1 cellular context compared by ENCODE assay signal in the genomic region with DNA sequence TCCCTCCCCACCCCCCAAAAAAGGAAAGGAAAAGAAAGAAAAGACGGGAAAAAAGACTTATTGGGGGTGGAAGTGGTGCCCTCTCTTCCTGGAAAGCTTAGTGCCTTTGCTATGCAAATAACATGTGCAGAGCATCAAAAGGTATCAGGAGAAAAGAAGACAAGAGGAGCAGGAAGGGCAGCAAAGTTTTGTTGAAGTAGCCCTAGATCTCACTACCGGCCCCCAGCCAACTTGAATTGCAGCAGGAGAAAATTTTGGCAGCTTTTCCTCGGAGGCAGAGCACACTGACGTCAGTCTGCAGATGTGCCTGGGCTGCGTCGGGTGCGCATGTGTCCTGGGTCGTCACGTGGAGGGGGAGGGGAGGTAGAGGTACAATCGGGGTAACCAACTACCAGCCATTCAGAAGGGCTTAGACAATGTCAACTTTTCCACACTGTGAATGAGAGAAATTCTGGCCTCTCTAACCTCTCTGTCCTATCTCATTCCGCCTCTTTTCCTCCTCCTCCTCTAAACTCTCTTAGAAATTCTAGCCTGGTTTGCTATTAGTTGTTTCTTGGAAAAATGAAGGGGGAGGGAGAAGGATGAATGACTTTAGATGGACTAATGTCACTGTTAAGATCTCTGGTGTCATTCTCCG.
TF ChIP-seq lines count a peak whose summit lies in the region.

A gene with protein sequence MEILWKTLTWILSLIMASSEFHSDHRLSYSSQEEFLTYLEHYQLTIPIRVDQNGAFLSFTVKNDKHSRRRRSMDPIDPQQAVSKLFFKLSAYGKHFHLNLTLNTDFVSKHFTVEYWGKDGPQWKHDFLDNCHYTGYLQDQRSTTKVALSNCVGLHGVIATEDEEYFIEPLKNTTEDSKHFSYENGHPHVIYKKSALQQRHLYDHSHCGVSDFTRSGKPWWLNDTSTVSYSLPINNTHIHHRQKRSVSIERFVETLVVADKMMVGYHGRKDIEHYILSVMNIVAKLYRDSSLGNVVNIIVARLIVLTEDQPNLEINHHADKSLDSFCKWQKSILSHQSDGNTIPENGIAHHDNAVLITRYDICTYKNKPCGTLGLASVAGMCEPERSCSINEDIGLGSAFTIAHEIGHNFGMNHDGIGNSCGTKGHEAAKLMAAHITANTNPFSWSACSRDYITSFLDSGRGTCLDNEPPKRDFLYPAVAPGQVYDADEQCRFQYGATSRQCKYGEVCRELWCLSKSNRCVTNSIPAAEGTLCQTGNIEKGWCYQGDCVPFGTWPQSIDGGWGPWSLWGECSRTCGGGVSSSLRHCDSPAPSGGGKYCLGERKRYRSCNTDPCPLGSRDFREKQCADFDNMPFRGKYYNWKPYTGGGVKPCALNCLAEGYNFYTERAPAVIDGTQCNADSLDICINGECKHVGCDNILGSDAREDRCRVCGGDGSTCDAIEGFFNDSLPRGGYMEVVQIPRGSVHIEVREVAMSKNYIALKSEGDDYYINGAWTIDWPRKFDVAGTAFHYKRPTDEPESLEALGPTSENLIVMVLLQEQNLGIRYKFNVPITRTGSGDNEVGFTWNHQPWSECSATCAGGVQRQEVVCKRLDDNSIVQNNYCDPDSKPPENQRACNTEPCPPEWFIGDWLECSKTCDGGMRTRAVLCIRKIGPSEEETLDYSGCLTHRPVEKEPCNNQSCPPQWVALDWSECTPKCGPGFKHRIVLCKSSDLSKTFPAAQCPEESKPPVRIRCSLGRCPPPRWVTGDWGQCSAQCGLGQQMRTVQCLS (N-terminal part only) (minus strand): TSS at position 286 of the 637 bp plus-strand sequence. CDS start 8,247 bp downstream, outside the sequence.

TF ChIP-seq in HepG2, 621 proteins besides CTCF, POLR2A, EP300 and RAD21 (continued from another document and continues in another):
- TF ChIP-seq ZNF513 (CRISPR knock-in tag; conservative IDR thresholded peaks at IDR 0.05) = no peak
- TF ChIP-seq PCBP2 (optimal IDR thresholded peaks at IDR 0.05; ENCODE audit: low read depth, low read length, poor library complexity, severe bottlenecking) = no peak
- no peak for TF ChIP-seq ZNF75D (CRISPR knock-in tag; IDR thresholded peaks at IDR 0.05; ENCODE audit: borderline replicate concordance)
- TF ChIP-seq ZNF781 (CRISPR knock-in tag; IDR thresholded peaks at IDR 0.05; ENCODE audit: borderline replicate concordance, not compliant biosample characterization) = no peak
- peak; percentile 47; the same call in 1 of the 2 replicates for TF ChIP-seq MYC (CRISPR knock-in tag; IDR thresholded peaks at IDR 0.05; ENCODE audit: borderline replicate concordance)
- TF ChIP-seq, protein P1, sequence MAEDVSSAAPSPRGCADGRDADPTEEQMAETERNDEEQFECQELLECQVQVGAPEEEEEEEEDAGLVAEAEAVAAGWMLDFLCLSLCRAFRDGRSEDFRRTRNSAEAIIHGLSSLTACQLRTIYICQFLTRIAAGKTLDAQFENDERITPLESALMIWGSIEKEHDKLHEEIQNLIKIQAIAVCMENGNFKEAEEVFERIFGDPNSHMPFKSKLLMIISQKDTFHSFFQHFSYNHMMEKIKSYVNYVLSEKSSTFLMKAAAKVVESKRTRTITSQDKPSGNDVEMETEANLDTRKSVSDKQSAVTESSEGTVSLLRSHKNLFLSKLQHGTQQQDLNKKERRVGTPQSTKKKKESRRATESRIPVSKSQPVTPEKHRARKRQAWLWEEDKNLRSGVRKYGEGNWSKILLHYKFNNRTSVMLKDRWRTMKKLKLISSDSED (CRISPR knock-in tag; IDR thresholded peaks at IDR 0.05) = no peak
- no peak for TF ChIP-seq ATF7-NPFF (CRISPR knock-in tag; IDR thresholded peaks at IDR 0.05; ENCODE audit: low read depth)
- TF ChIP-seq ZNF598 (CRISPR knock-in tag; IDR thresholded peaks at IDR 0.05; ENCODE audit: borderline replicate concordance) = no peak
- no peak for TF ChIP-seq DNMT1 (CRISPR knock-in tag; IDR thresholded peaks at IDR 0.05)
- TF ChIP-seq, protein P2, sequence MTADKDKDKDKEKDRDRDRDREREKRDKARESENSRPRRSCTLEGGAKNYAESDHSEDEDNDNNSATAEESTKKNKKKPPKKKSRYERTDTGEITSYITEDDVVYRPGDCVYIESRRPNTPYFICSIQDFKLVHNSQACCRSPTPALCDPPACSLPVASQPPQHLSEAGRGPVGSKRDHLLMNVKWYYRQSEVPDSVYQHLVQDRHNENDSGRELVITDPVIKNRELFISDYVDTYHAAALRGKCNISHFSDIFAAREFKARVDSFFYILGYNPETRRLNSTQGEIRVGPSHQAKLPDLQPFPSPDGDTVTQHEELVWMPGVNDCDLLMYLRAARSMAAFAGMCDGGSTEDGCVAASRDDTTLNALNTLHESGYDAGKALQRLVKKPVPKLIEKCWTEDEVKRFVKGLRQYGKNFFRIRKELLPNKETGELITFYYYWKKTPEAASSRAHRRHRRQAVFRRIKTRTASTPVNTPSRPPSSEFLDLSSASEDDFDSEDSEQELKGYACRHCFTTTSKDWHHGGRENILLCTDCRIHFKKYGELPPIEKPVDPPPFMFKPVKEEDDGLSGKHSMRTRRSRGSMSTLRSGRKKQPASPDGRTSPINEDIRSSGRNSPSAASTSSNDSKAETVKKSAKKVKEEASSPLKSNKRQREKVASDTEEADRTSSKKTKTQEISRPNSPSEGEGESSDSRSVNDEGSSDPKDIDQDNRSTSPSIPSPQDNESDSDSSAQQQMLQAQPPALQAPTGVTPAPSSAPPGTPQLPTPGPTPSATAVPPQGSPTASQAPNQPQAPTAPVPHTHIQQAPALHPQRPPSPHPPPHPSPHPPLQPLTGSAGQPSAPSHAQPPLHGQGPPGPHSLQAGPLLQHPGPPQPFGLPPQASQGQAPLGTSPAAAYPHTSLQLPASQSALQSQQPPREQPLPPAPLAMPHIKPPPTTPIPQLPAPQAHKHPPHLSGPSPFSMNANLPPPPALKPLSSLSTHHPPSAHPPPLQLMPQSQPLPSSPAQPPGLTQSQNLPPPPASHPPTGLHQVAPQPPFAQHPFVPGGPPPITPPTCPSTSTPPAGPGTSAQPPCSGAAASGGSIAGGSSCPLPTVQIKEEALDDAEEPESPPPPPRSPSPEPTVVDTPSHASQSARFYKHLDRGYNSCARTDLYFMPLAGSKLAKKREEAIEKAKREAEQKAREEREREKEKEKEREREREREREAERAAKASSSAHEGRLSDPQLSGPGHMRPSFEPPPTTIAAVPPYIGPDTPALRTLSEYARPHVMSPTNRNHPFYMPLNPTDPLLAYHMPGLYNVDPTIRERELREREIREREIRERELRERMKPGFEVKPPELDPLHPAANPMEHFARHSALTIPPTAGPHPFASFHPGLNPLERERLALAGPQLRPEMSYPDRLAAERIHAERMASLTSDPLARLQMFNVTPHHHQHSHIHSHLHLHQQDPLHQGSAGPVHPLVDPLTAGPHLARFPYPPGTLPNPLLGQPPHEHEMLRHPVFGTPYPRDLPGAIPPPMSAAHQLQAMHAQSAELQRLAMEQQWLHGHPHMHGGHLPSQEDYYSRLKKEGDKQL (CRISPR knock-in tag; IDR thresholded peaks at IDR 0.05; ENCODE audit: low read depth) = no peak
- peak; percentile 57; the same call in 1 of the 2 replicates for TF ChIP-seq IRF2 (CRISPR knock-in tag; IDR thresholded peaks at IDR 0.05)
- no peak for TF ChIP-seq ZNF468 (CRISPR knock-in tag; IDR thresholded peaks at IDR 0.05)
- peak; percentile 25; the same call in 1 of the 2 replicates for TF ChIP-seq ZNF605 (CRISPR knock-in tag; IDR thresholded peaks at IDR 0.05)
- TF ChIP-seq ZBTB21 (CRISPR knock-in tag; IDR thresholded peaks at IDR 0.05) = no peak
- TF ChIP-seq ATF1 (CRISPR knock-in tag; IDR thresholded peaks at IDR 0.05) = peak; percentile 54; the same call in 1 of the 2 replicates
- TF ChIP-seq ZMYM4 (CRISPR knock-in tag; IDR thresholded peaks at IDR 0.05) = peak; percentile 86
- TF ChIP-seq PAX8 (CRISPR knock-in tag; IDR thresholded peaks at IDR 0.05; ENCODE audit: borderline replicate concordance) = no peak
- 0 out of 2 replicates have a peak, but pooled peaks have one; percentile 26 for TF ChIP-seq ZSCAN25 (CRISPR knock-in tag; IDR thresholded peaks at IDR 0.05)
- no peak for TF ChIP-seq GMEB2 (CRISPR knock-in tag; IDR thresholded peaks at IDR 0.05; ENCODE audit: low read depth)
- TF ChIP-seq SALL1 (CRISPR knock-in tag; IDR thresholded peaks at IDR 0.05) = peak; percentile 47
- TF ChIP-seq MAX (IDR thresholded peaks at IDR 0.05) = peak; percentile 73
- no peak for TF ChIP-seq ZNF430 (CRISPR knock-in tag; IDR thresholded peaks at IDR 0.05)
- 0 out of 2 replicates have a peak, but pooled peaks have one; percentile 26 for TF ChIP-seq ZNF224 (CRISPR knock-in tag; IDR thresholded peaks at IDR 0.05)
- TF ChIP-seq ZNF607 (CRISPR knock-in tag; IDR thresholded peaks at IDR 0.05; ENCODE audit: borderline replicate concordance) = no peak
- TF ChIP-seq ZNF784 (CRISPR knock-in tag; IDR thresholded peaks at IDR 0.05; ENCODE audit: borderline replicate concordance) = no peak
- TF ChIP-seq, protein P3, sequence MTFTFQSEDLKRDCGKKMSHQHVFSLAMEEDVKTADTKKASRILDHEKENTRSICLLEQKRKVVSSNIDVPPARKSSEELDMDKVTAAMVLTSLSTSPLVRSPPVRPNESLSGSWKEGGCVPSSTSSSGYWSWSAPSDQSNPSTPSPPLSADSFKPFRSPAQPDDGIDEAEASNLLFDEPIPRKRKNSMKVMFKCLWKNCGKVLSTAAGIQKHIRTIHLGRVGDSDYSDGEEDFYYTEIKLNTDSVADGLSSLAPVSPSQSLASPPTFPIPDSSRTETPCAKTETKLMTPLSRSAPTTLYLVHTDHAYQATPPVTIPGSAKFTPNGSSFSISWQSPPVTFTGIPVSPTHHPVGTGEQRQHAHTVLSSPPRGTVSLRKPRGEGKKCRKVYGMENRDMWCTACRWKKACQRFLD (CRISPR knock-in tag; IDR thresholded peaks at IDR 0.05; ENCODE audit: borderline replicate concordance) = no peak
- no peak for TF ChIP-seq TOPORS (CRISPR knock-in tag; IDR thresholded peaks at IDR 0.05)
- no peak; the same call in 1 of the 2 replicates for TF ChIP-seq ZBTB42 (CRISPR knock-in tag; IDR thresholded peaks at IDR 0.05)
- TF ChIP-seq ARID5B (CRISPR knock-in tag; IDR thresholded peaks at IDR 0.05) = peak; percentile 42; the same call in 1 of the 2 replicates
- TF ChIP-seq SRSF9 (IDR thresholded peaks at IDR 0.05; ENCODE audit: borderline replicate concordance, insufficient read depth, low read depth, low read length, poor library complexity, severe bottlenecking) = no peak
- TF ChIP-seq ZNF550 (CRISPR knock-in tag; IDR thresholded peaks at IDR 0.05; ENCODE audit: borderline replicate concordance) = no peak
- no peak for TF ChIP-seq NCOR1 (IDR thresholded peaks at IDR 0.05; ENCODE audit: borderline replicate concordance, low read length)
- peak; percentile 44; the same call in 1 of the 2 replicates for TF ChIP-seq CREM (IDR thresholded peaks at IDR 0.05)
- TF ChIP-seq CREM (CRISPR knock-in tag; IDR thresholded peaks at IDR 0.05) = no peak
- TF ChIP-seq MXD4 (CRISPR knock-in tag; IDR thresholded peaks at IDR 0.05) = peak; percentile 33; the same call in 1 of the 2 replicates
- TF ChIP-seq RFXANK (CRISPR knock-in tag; IDR thresholded peaks at IDR 0.05) = no peak
